ENCODE assay signal across 10 cellular contexts in genomic region chr5:99104538-99105132, GRCh38.
DNase-seq lines count a peak whose midpoint lies in the region; ATAC-seq and TF ChIP-seq lines count a peak whose summit lies in the region.
"Had no signal": no experiment of that assay in that cellular context is flagged by ENCODE, and none has a peak within 500 bp of the region (broad histone marks: within the 10 kb centered on the region; RNA-seq: fewer than 3 reads in every experiment).

No MANE protein-coding gene starts in this region.

- no peak overlapping the region for H2AK5ac ChIP-seq in neuronal stem cell (ENCODE audit: low read depth, low read length)

- no peaks in the 10 kb centered on the region for H3K79me2 ChIP-seq in OCI-LY1 (ENCODE audit: insufficient read depth, low read length)

- H2BK12ac ChIP-seq in neuronal stem cell (ENCODE audit: low read length), result no peak overlapping the region

- H3K4me3 ChIP-seq in OCI-LY1 (ENCODE audit: low read depth, low read length, poor library complexity, severe bottlenecking), result no peak overlapping the region
- no peak overlapping the region for H3K4me3 ChIP-seq in endodermal cell (ENCODE audit: low read length)
- H3K4me3 ChIP-seq in neuronal stem cell (ENCODE audit: low read length in 2 of 2), result no peak overlapping the region
- no peak overlapping the region for H3K4me3 ChIP-seq in vagina
- H3K4me3 ChIP-seq: skin epidermis had no signal

- H3K27ac Mint-ChIP-seq in endodermal cell, result no peak overlapping the region
- H3K27ac Mint-ChIP-seq: T-helper 1 cell treated with Interleukin-12 subunit alpha and Interleukin-12 subunit beta and Interleukin-4 antibody, amounts not matched to agents 30 μg/mL and 1 μg/mL, for 36 hours had no signal

- H3K79me1 ChIP-seq in neuronal stem cell (ENCODE audit: low read depth, low read length), result no peaks in the 10 kb centered on the region

- no peaks in the 10 kb centered on the region for H3K4me1 ChIP-seq in OCI-LY1 (ENCODE audit: insufficient read depth, low read length, severe bottlenecking)
- H3K4me1 ChIP-seq in endodermal cell (ENCODE audit: control insufficient read depth, insufficient read depth, low read length), result peaks cover 32% of the 10 kb centered on the region
- H3K4me1 ChIP-seq in neuronal stem cell (ENCODE audit: control insufficient read depth in 2 of 2, insufficient read depth in 1 of 2, low read depth in 1 of 2, low read length in 2 of 2), result peaks cover 0 to 2% of the 10 kb centered on the region in 2 donors
- no peaks in the 10 kb centered on the region for H3K4me1 ChIP-seq in vagina

- ATAC-seq in HG03521 (IDR thresholded peaks at IDR 0.05; ENCODE audit: unreplicated experiment), result peak; percentile 42

- H3K9ac ChIP-seq in OCI-LY1 (ENCODE audit: low read length), result no peak overlapping the region
- no peak overlapping the region for H3K9ac ChIP-seq in endodermal cell (ENCODE audit: extremely low read depth, low read length, poor library complexity, severe bottlenecking)
- no peak overlapping the region for H3K9ac ChIP-seq in neuronal stem cell (ENCODE audit: low read depth, low read length, poor library complexity)

- no peak overlapping the region for H3K4me2 ChIP-seq in OCI-LY1 (ENCODE audit: low read length)
- no peak overlapping the region for H3K4me2 ChIP-seq in neuronal stem cell (ENCODE audit: insufficient read depth, low read length, poor library complexity, severe bottlenecking)

- no peak overlapping the region for H2BK120ac ChIP-seq in neuronal stem cell (ENCODE audit: low read depth, low read length)

- H3K9me3 ChIP-seq in OCI-LY1 (ENCODE audit: low read length) (no peaks in the 10 kb centered on the region), endodermal cell (ENCODE audit: control insufficient read depth, low read length) (no peaks in the 10 kb centered on the region), neuronal stem cell (replicated peaks in 1 of 2; ENCODE audit: control insufficient read depth in 2 of 2, insufficient read depth in 1 of 2, low read depth in 1 of 2, low read length in 2 of 2) (no peaks in the 10 kb centered on the region), vagina (no peaks in the 10 kb centered on the region)

- H3K27me3 ChIP-seq in OCI-LY1 (ENCODE audit: insufficient read depth, low read length), result no peaks in the 10 kb centered on the region
- H3K27me3 ChIP-seq in endodermal cell (ENCODE audit: control insufficient read depth, insufficient read depth, low read length, poor library complexity, severe bottlenecking), result no peaks in the 10 kb centered on the region
- no peaks in the 10 kb centered on the region for H3K27me3 ChIP-seq in neuronal stem cell (ENCODE audit: control insufficient read depth in 3 of 3, insufficient read depth in 3 of 3, low read depth in 1 of 3, low read length in 3 of 3)
- no peaks in the 10 kb centered on the region for H3K27me3 ChIP-seq in vagina

- H3K4me1 Mint-ChIP-seq in endodermal cell, result peaks cover 37% of the 10 kb centered on the region

- no peak overlapping the region for H2BK5ac ChIP-seq in neuronal stem cell (ENCODE audit: low read length)

- no peak overlapping the region for H3K4ac ChIP-seq in neuronal stem cell (ENCODE audit: low read length)

- no peak overlapping the region for H3K23ac ChIP-seq in neuronal stem cell (ENCODE audit: low read depth, low read length, poor library complexity)

- no peak overlapping the region for H4K91ac ChIP-seq in neuronal stem cell (ENCODE audit: low read depth, low read length, poor library complexity)

- H4K20me1 ChIP-seq in OCI-LY1 (ENCODE audit: insufficient read depth, low read length), result no peaks in the 10 kb centered on the region

- no peak overlapping the region for H4K8ac ChIP-seq in neuronal stem cell (ENCODE audit: low read depth, low read length)

- no peaks in the 10 kb centered on the region for H3K9me2 ChIP-seq in OCI-LY1 (ENCODE audit: low read depth, low read length)

- H3K4me3 Mint-ChIP-seq in endodermal cell, result no peak overlapping the region
- H3K4me3 Mint-ChIP-seq: T-helper 1 cell treated with Interleukin-12 subunit alpha and Interleukin-12 subunit beta and Interleukin-4 antibody, amounts not matched to agents 30 μg/mL and 1 μg/mL, for 36 hours had no signal

- H3K18ac ChIP-seq in neuronal stem cell (ENCODE audit: low read length), result no peak overlapping the region

- H3K27me3 Mint-ChIP-seq in endodermal cell (ENCODE audit: insufficient read depth), result no peaks in the 10 kb centered on the region

- H3F3A ChIP-seq in OCI-LY1 (ENCODE audit: insufficient read depth, low read length), result no peaks in the 10 kb centered on the region

- H3K27ac ChIP-seq in OCI-LY1 (ENCODE audit: low read depth, low read length, poor library complexity, severe bottlenecking) (no peak overlapping the region), endodermal cell (ENCODE audit: low read depth, low read length) (no peak overlapping the region), neuronal stem cell (replicated peaks; ENCODE audit: low read length) (no peak overlapping the region), vagina (no peak overlapping the region)
- H3K27ac ChIP-seq: skin epidermis had no signal

- no peaks in the 10 kb centered on the region for H3K36me3 Mint-ChIP-seq in endodermal cell (ENCODE audit: low read depth)

- H3K36me3 ChIP-seq in OCI-LY1 (ENCODE audit: insufficient read depth, low read length) (no peaks in the 10 kb centered on the region), endodermal cell (ENCODE audit: control insufficient read depth, insufficient read depth, low read length) (no peaks in the 10 kb centered on the region), neuronal stem cell (replicated peaks in 1 of 2; ENCODE audit: control insufficient read depth in 2 of 2, insufficient read depth in 2 of 2, low read length in 2 of 2) (no peaks in the 10 kb centered on the region), vagina (no peaks in the 10 kb centered on the region)

- 0% methylated on average over 1 of the region's 2 CpGs; no CpG with 5 or more reads in 1 of the 2 experiments for WGBS in endodermal cell (ENCODE audit: insufficient coverage in 1 of 2, insufficient read length in 1 of 2), 2 experiments
- WGBS in neuronal stem cell (ENCODE audit: extremely low coverage in 2 of 2, insufficient read length in 2 of 2, insufficient replicate concordance in 1 of 2), 2 donors, result no CpG with 5 or more reads among the region's 2 CpGs

- no peak overlapping the region for H3K14ac ChIP-seq in neuronal stem cell (ENCODE audit: low read length)

- intact Hi-C loops in vagina (cut with DNase I), result no loop called here

- H3K9me3 Mint-ChIP-seq in endodermal cell, result no peaks in the 10 kb centered on the region
- H3K9me3 Mint-ChIP-seq: T-helper 1 cell treated with Interleukin-12 subunit alpha and Interleukin-12 subunit beta and Interleukin-4 antibody, amounts not matched to agents 30 μg/mL and 1 μg/mL, for 36 hours had no signal

- TF ChIP-seq CTCF in OCI-LY1 (IDR thresholded peaks at IDR 0.05; ENCODE audit: low read length) (peak; percentile 47; the same call in 1 of the 2 replicates), endodermal cell (conservative IDR thresholded peaks at IDR 0.05) (peak; percentile 77), vagina (IDR thresholded peaks at IDR 0.05) (peak in 1 of 3 experiments; percentile 23)

- no peak overlapping the region for H2AFZ ChIP-seq in OCI-LY1 (ENCODE audit: low read length)
- no peak overlapping the region for H2AFZ ChIP-seq in neuronal stem cell (ENCODE audit: low read length)

- no peak for TF ChIP-seq POLR2A in vagina (IDR thresholded peaks at IDR 0.05)

- no peak overlapping the region for H2BK15ac ChIP-seq in neuronal stem cell (ENCODE audit: low read length)

- DNase-seq in Daoy (ENCODE audit: low read depth) (peak; percentile 3), endodermal cell (no peak), neuronal stem cell (ENCODE audit: low spot score) (peak; percentile 23), vagina (ENCODE audit: extremely low spot score in 2 of 2) (no peak)
- no peak for DNase-seq in stimulated activated CD4-positive, alpha-beta T cell treated with anti-CD3 and anti-CD28 coated beads, Interleukin-4, amount 100 ng/mL, for 1 hour
- DNase-seq in effector CD8-positive, alpha-beta T cell (lab: John Stamatoyannopoulos, UW), result no peak

Comparison
In these comparisons a context has a peak if more than half of its experiments do, and no peak if none do; other contexts are left out.
1. DNase-seq: peak in Daoy (single experiment) and neuronal stem cell (single experiment); none in endodermal cell (single experiment), vagina (0 of 2), stimulated activated CD4-positive, alpha-beta T cell treated with anti-CD3 and anti-CD28 coated beads, Interleukin-4, amount 100 ng/mL, for 1 hour (single experiment) and effector CD8-positive, alpha-beta T cell (single experiment).